8 cellular contexts compared by ENCODE assay signal in the genomic region with DNA sequence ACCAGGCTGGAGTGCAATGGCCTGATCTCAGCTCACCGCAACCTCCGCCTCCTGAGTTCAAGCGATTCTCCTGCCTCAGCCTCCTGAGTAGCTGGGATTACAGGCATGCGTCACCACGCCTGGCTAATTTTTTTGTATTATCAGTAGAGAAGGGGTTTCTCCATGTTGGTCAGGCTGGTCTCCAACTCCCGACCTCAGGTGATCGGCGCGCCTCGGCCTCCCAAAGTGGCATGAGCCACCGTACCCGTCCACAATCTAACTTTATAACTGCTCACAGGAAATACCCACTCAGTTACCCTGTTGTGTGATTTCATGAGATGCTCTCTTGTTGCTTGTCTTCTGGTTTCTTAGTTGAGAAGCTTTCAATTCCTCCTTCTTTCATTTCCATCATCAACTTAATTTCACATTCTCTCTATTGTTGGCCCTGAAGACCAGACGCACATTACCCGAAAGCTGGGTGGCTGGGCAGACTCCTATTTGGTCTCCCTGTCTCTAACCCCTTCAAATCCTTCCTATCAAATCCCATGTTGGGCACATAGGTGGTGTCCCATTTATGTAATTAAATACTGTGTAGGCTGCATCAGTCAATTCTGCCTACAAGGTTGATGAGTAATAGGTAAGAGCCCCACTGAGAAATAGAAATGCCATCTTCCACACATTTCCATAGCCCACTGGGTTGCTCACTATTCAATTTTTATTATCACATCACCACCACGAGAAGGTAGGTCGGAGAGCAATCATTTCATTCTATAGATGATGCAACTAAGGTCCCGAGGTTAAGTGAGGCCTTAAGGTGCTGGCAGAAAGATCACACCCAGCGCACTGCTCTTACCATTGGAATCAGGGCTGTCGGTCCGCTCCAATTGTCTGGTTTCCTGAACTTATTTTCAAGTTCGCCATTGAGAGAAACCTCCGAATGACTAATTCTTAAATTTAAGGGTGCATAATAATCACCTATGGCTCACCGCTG. TPM values are rescaled to one million over a fixed set of nuclear protein-coding genes. Genes with fewer than 3 reads are reported as not detected.
DNase-seq lines count a peak whose midpoint lies in the region; ATAC-seq, FAIRE-seq and TF ChIP-seq lines count a peak whose summit lies in the region.

No MANE protein-coding gene starts in this region.

- H3K36me3 Mint-ChIP-seq in activated naive CD8-positive, alpha-beta T cell treated with anti-CD3 and anti-CD28 coated beads for 36 hours: peaks cover 42% of the 10 kb centered on the region
- peaks cover 27% of the 10 kb centered on the region for H3K36me3 Mint-ChIP-seq in stimulated activated memory B cell treated with anti-CD40 and anti-IgM and Interleukin-4, amounts not matched to agents 10 μg/mL and 1 μg/mL and 100 μg/mL, for 72 hours

- no peaks in the 10 kb centered on the region for H3K9me3 Mint-ChIP-seq in activated naive CD8-positive, alpha-beta T cell treated with anti-CD3 and anti-CD28 coated beads for 36 hours
- no peaks in the 10 kb centered on the region for H3K9me3 Mint-ChIP-seq in stimulated activated memory B cell treated with anti-CD40 and anti-IgM and Interleukin-4, amounts not matched to agents 10 μg/mL and 1 μg/mL and 100 μg/mL, for 72 hours

- H3K4me1 ChIP-seq in kidney (ENCODE audit: control insufficient read depth in 1 of 2, insufficient read depth in 1 of 2, low read depth in 1 of 2, low read length in 2 of 2): peaks cover 0 to 2% of the 10 kb centered on the region in 2 donors

- peak overlapping the region in 1 of 2 donors; percentile 79 for H3K9ac ChIP-seq in kidney (ENCODE audit: low read length in 2 of 2)

- H3K27ac Mint-ChIP-seq in activated naive CD8-positive, alpha-beta T cell treated with anti-CD3 and anti-CD28 coated beads for 36 hours: peak overlapping the region; percentile 97
- peak overlapping the region; percentile 83 for H3K27ac Mint-ChIP-seq in stimulated activated memory B cell treated with anti-CD40 and anti-IgM and Interleukin-4, amounts not matched to agents 10 μg/mL and 1 μg/mL and 100 μg/mL, for 72 hours

- CTCF ChIA-PET in BJ (lab: Yijun Ruan, JAX): interaction anchor here (0.9 kb wide), 1 partner anchor 86 kb away, joined by 3 read pairs; a partner anchor contains a TSS

- peak overlapping the region; percentile 49 for H3K4me3 ChIP-seq in BJ (ENCODE audit: low read depth, low read length)
- peak overlapping the region; percentile 59 to 65 for H3K4me3 ChIP-seq in kidney (ENCODE audit: low read length in 2 of 2)

- FAIRE-seq in kidney (lab: Jason Lieb, UNC): no peak

- intact Hi-C loops in kidney (cut with DNase I): no loop called here

- peaks cover 7% of the 10 kb centered on the region for H3K36me3 ChIP-seq in BJ (ENCODE audit: control insufficient read depth, insufficient read depth, low read length)
- peaks cover 15 to 23% of the 10 kb centered on the region in 2 donors for H3K36me3 ChIP-seq in kidney (ENCODE audit: control insufficient read depth in 1 of 2, insufficient read depth in 2 of 2, low read length in 2 of 2)

- H3K4me3 Mint-ChIP-seq in activated naive CD8-positive, alpha-beta T cell treated with anti-CD3 and anti-CD28 coated beads for 36 hours: peak overlapping the region; percentile 90
- H3K4me3 Mint-ChIP-seq in stimulated activated memory B cell treated with anti-CD40 and anti-IgM and Interleukin-4, amounts not matched to agents 10 μg/mL and 1 μg/mL and 100 μg/mL, for 72 hours: peak overlapping the region; percentile 94

- no peaks in the 10 kb centered on the region for H3K27me3 Mint-ChIP-seq in activated naive CD8-positive, alpha-beta T cell treated with anti-CD3 and anti-CD28 coated beads for 36 hours
- H3K27me3 Mint-ChIP-seq in stimulated activated memory B cell treated with anti-CD40 and anti-IgM and Interleukin-4, amounts not matched to agents 10 μg/mL and 1 μg/mL and 100 μg/mL, for 72 hours: no peaks in the 10 kb centered on the region

- TF ChIP-seq CTCF in BJ (IDR thresholded peaks at IDR 0.05; ENCODE audit: insufficient read depth, low read depth, low read length): no peak
- no peak for TF ChIP-seq CTCF in kidney (IDR thresholded peaks at IDR 0.05; ENCODE audit: borderline replicate concordance, extremely low read depth, insufficient read depth)
- TF ChIP-seq CTCF in omental fat pad (IDR thresholded peaks at IDR 0.05): no peak

- peak overlapping the region; percentile 43 to 69 for H3K27ac ChIP-seq in kidney (ENCODE audit: low read depth in 2 of 2, low read length in 2 of 2)

- H3K27me3 ChIP-seq in BJ (ENCODE audit: control insufficient read depth, insufficient read depth, low read length): no peaks in the 10 kb centered on the region

- peak; percentile 5 for ATAC-seq in stimulated activated memory B cell treated with anti-CD40 and anti-IgM and Interleukin-4, amounts not matched to agents 10 μg/mL and 1 μg/mL and 100 μg/mL, for 72 hours
- no peak for ATAC-seq in omental fat pad (ENCODE audit: low FRiP score)

- POLR2A ChIA-PET in BJ (lab: Charles Lee): no interaction called here

- H3K9me3 ChIP-seq in kidney (ENCODE audit: control insufficient read depth in 1 of 2, low read length in 2 of 2): no peaks in the 10 kb centered on the region

- DNase-seq in BJ (ENCODE audit: low read depth) (no peak), HT-29 (ENCODE audit: low spot score) (peak; percentile 47), kidney (no peak), NCI-H524 treated with DMSO at 0.1 percent for 48 hours (lab: John Stamatoyannopoulos, UW) (no peak), omental fat pad (ENCODE audit: low spot score) (no peak), epidermal melanocyte (ENCODE audit: insufficient read length, low spot score) (no peak)
- DNase-seq in activated naive CD8-positive, alpha-beta T cell treated with anti-CD3 and anti-CD28 coated beads for 36 hours: peak; percentile 30

- peaks cover 39% of the 10 kb centered on the region for H3K4me1 Mint-ChIP-seq in activated naive CD8-positive, alpha-beta T cell treated with anti-CD3 and anti-CD28 coated beads for 36 hours
- peaks cover 44% of the 10 kb centered on the region for H3K4me1 Mint-ChIP-seq in stimulated activated memory B cell treated with anti-CD40 and anti-IgM and Interleukin-4, amounts not matched to agents 10 μg/mL and 1 μg/mL and 100 μg/mL, for 72 hours

RNA-seq across cellular contexts. Expression of a gene that starts 1.0 kb away (rescaled TPM):
- polyA plus RNA-seq in BJ (2011; rRNA removed): 4.9 and 7.0 TPM in 2 replicates
- 2.5 and 2.9 TPM in 2 replicates for polyA minus RNA-seq in BJ (2011; rRNA and poly(A)+ RNA removed)
- 31.4 and 31.8 TPM in 2 replicates for total RNA-seq in HT-29 (2014; rRNA removed; shearing (Covaris generic))
- 1 to 10 TPM; 1.5 to 2.5 TPM for total RNA-seq in activated naive CD8-positive, alpha-beta T cell treated with anti-CD3 and anti-CD28 coated beads for 36 hours
- total RNA-seq in kidney: 22.3 TPM
- polyA plus RNA-seq in kidney (ENCODE audit: insufficient read depth, low read depth, low replicate concordance): 56.7 TPM
- 1 to 10 TPM in 1 of 4 donors, under 1 TPM in 3; 0.12 to 1.4 (median 0.54) TPM for total RNA-seq in omental fat pad

RNA-seq across cellular contexts. Expression of a gene that starts 13.3 kb away (rescaled TPM):
- 79.3 and 149 TPM in 2 replicates for polyA plus RNA-seq in BJ (2011; rRNA removed)
- 29.9 and 36.8 TPM in 2 replicates for polyA minus RNA-seq in BJ (2011; rRNA and poly(A)+ RNA removed)
- 96.1 and 97.2 TPM in 2 replicates for total RNA-seq in HT-29 (2014; rRNA removed; shearing (Covaris generic))
- total RNA-seq in activated naive CD8-positive, alpha-beta T cell treated with anti-CD3 and anti-CD28 coated beads for 36 hours: 100 to 1,000 TPM; 148 to 153 TPM
- total RNA-seq in kidney: 83.7 TPM
- polyA plus RNA-seq in kidney (ENCODE audit: insufficient read depth, low read depth, low replicate concordance): 263 TPM
- total RNA-seq in omental fat pad: 100 to 1,000 TPM in 2 of 4 donors, 10 to 100 TPM in 2; 63.9 to 116 (median 97.6) TPM

RNA-seq across cellular contexts. Expression of a gene that starts 35.8 kb away (rescaled TPM):
- polyA plus RNA-seq in BJ (2011; rRNA removed) (0.05 and 0.11 TPM in 2 replicates), kidney (ENCODE audit: insufficient read depth, low read depth, low replicate concordance) (3.1 TPM)
- polyA minus RNA-seq in BJ (2011; rRNA and poly(A)+ RNA removed): 0.15 TPM in 1 of 2 replicates, not detected in the other
- total RNA-seq in HT-29 (2014; rRNA removed; shearing (Covaris generic)): 0.16 and 0.18 TPM in 2 replicates
- not detected for total RNA-seq in activated naive CD8-positive, alpha-beta T cell treated with anti-CD3 and anti-CD28 coated beads for 36 hours
- total RNA-seq in kidney (7.2 TPM), omental fat pad (under 1 TPM in 3 of 4 donors, not detected in 1; 0.38 to 0.84 (median 0.60) TPM)

Comparison
In these comparisons a context has a peak if more than half of its experiments do, and no peak if none do; other contexts are left out.
1. DNase-seq: peak in HT-29 (single experiment) and activated naive CD8-positive, alpha-beta T cell treated with anti-CD3 and anti-CD28 coated beads for 36 hours (single experiment); none in BJ (single experiment), kidney (single experiment), NCI-H524 treated with DMSO at 0.1 percent for 48 hours (single experiment), omental fat pad (single experiment) and epidermal melanocyte (single experiment).